1 cellular context compared by ENCODE assay signal in genomic region chr14:70555890-70556289, GRCh38.
TF ChIP-seq lines count a peak whose summit lies in the region.

No MANE protein-coding gene starts in this region.

TF ChIP-seq in SK-N-SH treated with all-trans-retinoic acid at 6 μM for 48 hours, 23 proteins besides CTCF, POLR2A, EP300 and RAD21 (continued from another document):
- no peak for TF ChIP-seq POU6F1 (CRISPR knock-in tag; IDR thresholded peaks at IDR 0.05; ENCODE audit: borderline replicate concordance, low read depth)
- no peak for TF ChIP-seq ZNF8 (CRISPR knock-in tag; IDR thresholded peaks at IDR 0.05)
